10 cellular contexts compared by ENCODE assay signal in genomic region chr4:36332023-36332781, GRCh38. TPM values are rescaled to one million over a fixed set of nuclear protein-coding genes. Genes with fewer than 3 reads are reported as not detected.
DNase-seq lines count a peak whose midpoint lies in the region; ATAC-seq and TF ChIP-seq lines count a peak whose summit lies in the region.
"Had no signal": no experiment of that assay in that cellular context is flagged by ENCODE, and none has a peak within 500 bp of the region (broad histone marks: within the 10 kb centered on the region; RNA-seq: fewer than 3 reads in every experiment).

No MANE protein-coding gene starts in this region.

- peaks cover 26% of the 10 kb centered on the region for H3K4me1 Mint-ChIP-seq in activated CD4-positive, alpha-beta T cell treated with anti-CD3 and anti-CD28 coated beads, Interleukin-2, amount 10 ng/mL, durations not matched to agents 24 days and 14 days
- peaks cover 5% of the 10 kb centered on the region; the same call in 2 of the 3 replicates for H3K4me1 Mint-ChIP-seq in GM23338

- H3F3A ChIP-seq in GM23338 (replicated peaks; ENCODE audit: low read depth), result no peaks in the 10 kb centered on the region

- H3K79me2 ChIP-seq in GM23338 (replicated peaks; ENCODE audit: insufficient read depth), result no peaks in the 10 kb centered on the region

- TF ChIP-seq CTCF in GM23338 (conservative IDR thresholded peaks at IDR 0.05; ENCODE audit: low read depth in 2 of 2), result no peak

- H4K20me1 ChIP-seq in GM23338 (replicated peaks; ENCODE audit: insufficient read depth), result no peaks in the 10 kb centered on the region

- no peaks in the 10 kb centered on the region for H3K27me3 ChIP-seq in GM23338 (ENCODE audit: insufficient read depth)
- H3K27me3 ChIP-seq: neutrophil had no signal

- peaks cover 1% of the 10 kb centered on the region for H3K36me3 Mint-ChIP-seq in activated CD4-positive, alpha-beta T cell treated with anti-CD3 and anti-CD28 coated beads, Interleukin-2, amount 10 ng/mL, durations not matched to agents 24 days and 14 days (ENCODE audit: low read depth)
- H3K36me3 Mint-ChIP-seq in GM23338 (ENCODE audit: low read depth), result no peaks in the 10 kb centered on the region

- H3K27ac Mint-ChIP-seq in activated CD4-positive, alpha-beta T cell treated with anti-CD3 and anti-CD28 coated beads, Interleukin-2, amount 10 ng/mL, durations not matched to agents 24 days and 14 days, result peak overlapping the region; percentile 74
- H3K27ac Mint-ChIP-seq in GM23338, result no peak overlapping the region

- no peak overlapping the region for H3K4me3 ChIP-seq in GM23338
- H3K4me3 ChIP-seq: A549 had no signal

- H3K27me3 Mint-ChIP-seq in activated CD4-positive, alpha-beta T cell treated with anti-CD3 and anti-CD28 coated beads, Interleukin-2, amount 10 ng/mL, durations not matched to agents 24 days and 14 days, result no peaks in the 10 kb centered on the region
- no peaks in the 10 kb centered on the region for H3K27me3 Mint-ChIP-seq in GM23338 (ENCODE audit: insufficient read depth, low read depth, poor library complexity)

- peak; percentile 52 for DNase-seq in activated CD4-positive, alpha-beta T cell treated with anti-CD3 and anti-CD28 coated beads, Interleukin-2, amount 10 ng/mL, durations not matched to agents 24 days and 14 days
- no peak for DNase-seq in activated CD4-positive, alpha-beta T cell treated with anti-CD3 and anti-CD28 coated beads, Interleukin-2, amount 50 U/mL, for 4 hours
- DNase-seq in GM23338 (ENCODE audit: low spot score) (peak; percentile 15), pons (ENCODE audit: low spot score) (peak; percentile 98), RPMI8226 (no peak), NCI-H1436 (lab: John Stamatoyannopoulos, UW) (no peak)
- DNase-seq in NK-92 treated with Interleukin-12 subunit alpha and Interleukin-12 subunit beta, amount 100 ng/mL, for 24 hours (lab: John Stamatoyannopoulos, UW), result no peak

- peak; percentile 63 for ATAC-seq in GM23338
- peak; percentile 67 for ATAC-seq in HG03565 (IDR thresholded peaks at IDR 0.05; ENCODE audit: unreplicated experiment)
- ATAC-seq: A549 had no signal

- H3K9me3 Mint-ChIP-seq in activated CD4-positive, alpha-beta T cell treated with anti-CD3 and anti-CD28 coated beads, Interleukin-2, amount 10 ng/mL, durations not matched to agents 24 days and 14 days, result peaks cover 10% of the 10 kb centered on the region
- H3K9me3 Mint-ChIP-seq in GM23338, result no peaks in the 10 kb centered on the region

- no peaks in the 10 kb centered on the region for H3K9me2 ChIP-seq in GM23338 (ENCODE audit: insufficient read depth)

- H3K27ac ChIP-seq in GM23338 (ENCODE audit: low read depth), result no peak overlapping the region
- H3K27ac ChIP-seq: A549, neutrophil had no signal

- no peak overlapping the region for H3K4me2 ChIP-seq in GM23338
- H3K4me2 ChIP-seq: A549 had no signal

- no peaks in the 10 kb centered on the region for H3K36me3 ChIP-seq in GM23338 (ENCODE audit: insufficient read depth)
- H3K36me3 ChIP-seq: neutrophil had no signal

- no peak overlapping the region for H3K4me3 Mint-ChIP-seq in activated CD4-positive, alpha-beta T cell treated with anti-CD3 and anti-CD28 coated beads, Interleukin-2, amount 10 ng/mL, durations not matched to agents 24 days and 14 days
- no peak overlapping the region for H3K4me3 Mint-ChIP-seq in GM23338

- H2AFZ ChIP-seq in GM23338, result peak overlapping the region; percentile 79; the same call in 1 of the 2 replicates

- no peaks in the 10 kb centered on the region for H3K4me1 ChIP-seq in GM23338 (ENCODE audit: insufficient read depth)
- H3K4me1 ChIP-seq: A549 had no signal

- intact Hi-C loops in activated CD4-positive, alpha-beta T cell treated with anti-CD3 and anti-CD28 coated beads, Interleukin-2, amount 10 ng/mL, durations not matched to agents 24 days and 14 days (cut with micrococcal nuclease), result loop anchor here (1.0 kb wide), 2 partner anchors 9 to 16 kb away; no protein-coding TSS in a partner anchor

TF ChIP-seq in GM23338, 12 proteins besides CTCF, POLR2A, EP300 and RAD21 (continues in another document):
- no peak for TF ChIP-seq JUNB (IDR thresholded peaks at IDR 0.05; ENCODE audit: unreplicated experiment)
- no peak for TF ChIP-seq STAT1 (IDR thresholded peaks at IDR 0.05; ENCODE audit: unreplicated experiment)
- TF ChIP-seq ZNF331 (CRISPR knock-in tag; IDR thresholded peaks at IDR 0.05; ENCODE audit: low read depth), result no peak
- TF ChIP-seq EZH2 (IDR thresholded peaks at IDR 0.05; ENCODE audit: low read depth, unreplicated experiment), result no peak
- no peak for TF ChIP-seq REST (IDR thresholded peaks at IDR 0.05; ENCODE audit: unreplicated experiment)
- no peak for TF ChIP-seq EZH2phosphoT487 (IDR thresholded peaks at IDR 0.05; ENCODE audit: unreplicated experiment)
- no peak for TF ChIP-seq CREB1 (CRISPR knock-in tag; IDR thresholded peaks at IDR 0.05; ENCODE audit: low read depth)
- TF ChIP-seq, protein P1, sequence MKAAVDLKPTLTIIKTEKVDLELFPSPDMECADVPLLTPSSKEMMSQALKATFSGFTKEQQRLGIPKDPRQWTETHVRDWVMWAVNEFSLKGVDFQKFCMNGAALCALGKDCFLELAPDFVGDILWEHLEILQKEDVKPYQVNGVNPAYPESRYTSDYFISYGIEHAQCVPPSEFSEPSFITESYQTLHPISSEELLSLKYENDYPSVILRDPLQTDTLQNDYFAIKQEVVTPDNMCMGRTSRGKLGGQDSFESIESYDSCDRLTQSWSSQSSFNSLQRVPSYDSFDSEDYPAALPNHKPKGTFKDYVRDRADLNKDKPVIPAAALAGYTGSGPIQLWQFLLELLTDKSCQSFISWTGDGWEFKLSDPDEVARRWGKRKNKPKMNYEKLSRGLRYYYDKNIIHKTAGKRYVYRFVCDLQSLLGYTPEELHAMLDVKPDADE (IDR thresholded peaks at IDR 0.05), result no peak

RNA-seq across cellular contexts. Expression of gene DTHD1, which starts 50.8 kb away (rescaled TPM):
- total RNA-seq in activated CD4-positive, alpha-beta T cell treated with anti-CD3 and anti-CD28 coated beads, Interleukin-2, amount 10 ng/mL, durations not matched to agents 24 days and 14 days, result 0.49 and 0.95 TPM in 2 replicates
- not detected in 2 replicates for total RNA-seq in GM23338 (2014; rRNA removed; shearing (Covaris generic))
- polyA plus RNA-seq in GM23338 (2016; fragmentation: Nextera tagmentation; extraction: Ambion mirVana), result not detected in 2 replicates
- polyA plus RNA-seq: A549 had no signal

Comparison
In these comparisons a context has a peak if more than half of its experiments do, and no peak if none do; other contexts are left out.
1. DNase-seq: peak in activated CD4-positive, alpha-beta T cell treated with anti-CD3 and anti-CD28 coated beads, Interleukin-2, amount 10 ng/mL, durations not matched to agents 24 days and 14 days (single experiment), GM23338 (single experiment) and pons (single experiment); none in activated CD4-positive, alpha-beta T cell treated with anti-CD3 and anti-CD28 coated beads, Interleukin-2, amount 50 U/mL, for 4 hours (0 of 2), NK-92 treated with Interleukin-12 subunit alpha and Interleukin-12 subunit beta, amount 100 ng/mL, for 24 hours (single experiment), RPMI8226 (single experiment) and NCI-H1436 (single experiment).